Comparison of ENCODE assay signal across 18 cellular contexts in genomic region chr6:124393536-124393935, GRCh38.
DNase-seq lines count a peak whose midpoint lies in the region; ATAC-seq and TF ChIP-seq lines count a peak whose summit lies in the region.
"Had no signal": no experiment of that assay in that cellular context is flagged by ENCODE, and none has a peak within 500 bp of the region (broad histone marks: within the 10 kb centered on the region; RNA-seq: fewer than 3 reads in every experiment).

No MANE protein-coding gene starts in this region.

- no peaks in the 10 kb centered on the region for H3K4me1 ChIP-seq in fibroblast of lung (ENCODE audit: control insufficient read depth, extremely low read depth, insufficient read depth, low read length)
- H3K4me1 ChIP-seq: SJSA1 had no signal

- no peak overlapping the region for H3K27ac ChIP-seq in fibroblast of lung (ENCODE audit: insufficient read depth, low read length)
- H3K27ac ChIP-seq: SJSA1 had no signal

- no peak overlapping the region for H2AFZ ChIP-seq in fibroblast of lung (ENCODE audit: low read length)

- no peak for TF ChIP-seq CTCF in fibroblast of lung (conservative IDR thresholded peaks at IDR 0.05 in 1 of 2, IDR thresholded peaks at IDR 0.05 in 1 of 2; ENCODE audit: low read depth in 1 of 2, low read length in 2 of 2)

- DNase-seq in EL (peak; percentile 0), HT1080 (ENCODE audit: low read depth) (peak; percentile 77), T1000 (lab: John Stamatoyannopoulos, UW) (peak; percentile 12), fibroblast of lung (ENCODE audit: low read depth in 2 of 2) (peak; percentile 29 to 38), foreskin melanocyte (no peak), T-cell (no peak)
- DNase-seq in activated CD4-positive, CD25-positive, alpha-beta regulatory T cell treated with anti-CD3 and anti-CD28 coated beads, Interleukin-2, amount 50 U/mL, for 72 hours: no peak
- DNase-seq: ACHN; AML-193; DMS 273 treated with DMSO at 0.1 percent for 48 hours; KG1; NCI-H1417; NCI-H187 treated with DMSO at 0.1 percent for 48 hours; NCI-H446; NK-92 treated with Interleukin-12 subunit alpha and Interleukin-12 subunit beta, amount 100 ng/mL, for 24 hours had no signal

- H3K27me3 Mint-ChIP-seq in T-cell: no peaks in the 10 kb centered on the region

- H3K9ac ChIP-seq in fibroblast of lung (ENCODE audit: insufficient read depth, low read length): no peak overlapping the region

- CTCF ChIA-PET in T-cell (lab: Charles Lee): no interaction called here

- H3K4me3 ChIP-seq in fibroblast of lung (replicated peaks in 1 of 4; ENCODE audit: control extremely low read depth in 1 of 4, insufficient read depth in 1 of 4, low read depth in 3 of 4, low read length in 4 of 4): no peak overlapping the region
- H3K4me3 ChIP-seq: HAP-1, SJSA1 had no signal

- ATAC-seq in T-cell (replicated peaks in 1 of 4): no peak

- H3K4me3 Mint-ChIP-seq in T-cell: no peak overlapping the region
- H3K4me3 Mint-ChIP-seq: CD14-positive monocyte had no signal

- H3K36me3 Mint-ChIP-seq in T-cell: no peaks in the 10 kb centered on the region
- H3K36me3 Mint-ChIP-seq: CD14-positive monocyte had no signal

- no peaks in the 10 kb centered on the region for H3K27me3 ChIP-seq in fibroblast of lung (ENCODE audit: control insufficient read depth, insufficient read depth, low read length)
- H3K27me3 ChIP-seq: SJSA1 had no signal

- H3K79me2 ChIP-seq in fibroblast of lung (ENCODE audit: control insufficient read depth, insufficient read depth, low read length): no peaks in the 10 kb centered on the region

- H3K27ac Mint-ChIP-seq in T-cell: no peak overlapping the region
- H3K27ac Mint-ChIP-seq: CD14-positive monocyte had no signal

- H3K9me3 Mint-ChIP-seq in T-cell: peaks cover 7 to 11% (median 7%) of the 10 kb centered on the region in 3 donors

- H3K36me3 ChIP-seq in fibroblast of lung (ENCODE audit: control insufficient read depth, insufficient read depth, low read length): no peaks in the 10 kb centered on the region
- H3K36me3 ChIP-seq: HAP-1, SJSA1 had no signal

- H3K4me2 ChIP-seq in fibroblast of lung (ENCODE audit: extremely low read depth, insufficient read depth, low read length): no peak overlapping the region

- no peaks in the 10 kb centered on the region for H3K4me1 Mint-ChIP-seq in T-cell
- H3K4me1 Mint-ChIP-seq: CD14-positive monocyte had no signal

- no peaks in the 10 kb centered on the region for H4K20me1 ChIP-seq in fibroblast of lung (ENCODE audit: control insufficient read depth, extremely low read depth, insufficient read depth, low read length)

- POLR2A ChIA-PET in T-cell (lab: Charles Lee): no interaction called here

- H3K9me3 ChIP-seq in fibroblast of lung (ENCODE audit: control insufficient read depth, insufficient read depth, low read depth, low read length): no peaks in the 10 kb centered on the region
- H3K9me3 ChIP-seq: HAP-1, SJSA1 had no signal

Comparison
In these comparisons a context has a peak if more than half of its experiments do, and no peak if none do; other contexts are left out.
1. DNase-seq: peak in EL (single experiment), HT1080 (single experiment), T1000 (single experiment) and fibroblast of lung (2 of 2); none in foreskin melanocyte (single experiment), T-cell (0 of 34) and activated CD4-positive, CD25-positive, alpha-beta regulatory T cell treated with anti-CD3 and anti-CD28 coated beads, Interleukin-2, amount 50 U/mL, for 72 hours (single experiment).